1 cellular context compared by ENCODE assay signal in genomic region chr7:30635798-30636197, GRCh38.
TF ChIP-seq lines count a peak whose summit lies in the region.

No MANE protein-coding gene starts in this region.

TF ChIP-seq in GM12878, 131 proteins besides CTCF, POLR2A, EP300 and RAD21 (continued from another document):
- TF ChIP-seq PRDM15 (CRISPR knock-in tag; IDR thresholded peaks at IDR 0.05) = no peak
- TF ChIP-seq POLR2AphosphoS5 (IDR thresholded peaks at IDR 0.05; ENCODE audit: low read length) = peak; percentile 47; the same call in 1 of the 2 replicates
- TF ChIP-seq NFXL1 (IDR thresholded peaks at IDR 0.05; ENCODE audit: borderline replicate concordance) = no peak
